ENCODE assay signal across 21 cellular contexts in the genomic region with DNA sequence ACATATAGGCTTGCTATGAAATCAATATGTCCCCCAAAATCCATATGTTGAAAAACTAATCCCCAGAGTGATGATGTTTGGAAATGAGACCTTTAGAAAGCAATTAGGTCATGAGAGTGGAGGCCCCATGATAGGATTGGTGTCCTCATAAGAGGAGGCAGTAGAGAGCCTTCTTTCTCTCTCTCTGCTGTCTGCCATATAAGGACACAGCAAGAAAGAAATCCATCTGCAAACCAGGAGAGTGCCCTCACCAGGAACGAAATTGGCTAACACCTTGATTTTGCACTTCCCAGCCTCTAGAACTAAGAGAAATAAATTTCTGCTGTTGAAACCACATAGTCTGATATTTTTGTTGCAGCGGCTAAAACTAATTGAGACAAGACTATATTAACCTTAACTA.
DNase-seq lines count a peak whose midpoint lies in the region; ATAC-seq, FAIRE-seq and TF ChIP-seq lines count a peak whose summit lies in the region.
"Had no signal": no experiment of that assay in that cellular context is flagged by ENCODE, and none has a peak within 500 bp of the region (broad histone marks: within the 10 kb centered on the region; RNA-seq: fewer than 3 reads in every experiment).

No MANE protein-coding gene starts in this region.

- H3K9me3 ChIP-seq in BE2C (no peaks in the 10 kb centered on the region), H9 (ENCODE audit: control insufficient read depth, low read depth, low read length) (no peaks in the 10 kb centered on the region), H1 (ENCODE audit: insufficient read depth in 2 of 2, low read depth in 1 of 2, low read length in 1 of 2) (no peaks in the 10 kb centered on the region), neural progenitor cell (ENCODE audit: low read depth) (no peaks in the 10 kb centered on the region)
- H3K9me3 ChIP-seq: Caco-2, HAP-1 had no signal

- CTCF ChIA-PET in H1 (lab: Charles Lee; ENCODE audit: partially characterized antibody), result interaction anchor here (1.5 kb wide), 1 partner anchor 14 kb away, joined by 5 read pairs; no protein-coding TSS in a partner anchor

- DNase-seq in BE2C (no peak), H9 (no peak), NCI-H510A (lab: John Stamatoyannopoulos, UW) (peak; percentile 3), H1 (ENCODE audit: low read depth in 1 of 2, low spot score in 2 of 2) (no peak), GOT3 (lab: John Stamatoyannopoulos, UW) (no peak), neural progenitor cell (ENCODE audit: low spot score) (no peak)
- DNase-seq: CD4-positive, CD25-positive, alpha-beta regulatory T cell; KG1; NCI-H1436; NCI-H1930; NCI-H446; RPMI8226; SIG-M5; T-helper 1 cell; T1000 had no signal

- ATAC-seq in HG03520 (IDR thresholded peaks at IDR 0.05; ENCODE audit: unreplicated experiment), result no peak

- no peak overlapping the region for H4K5ac ChIP-seq in H9 (ENCODE audit: insufficient read length, low read depth, low read length)
- H4K5ac ChIP-seq in H1 (ENCODE audit: insufficient read length, low read depth, low read length), result no peak overlapping the region

- TF ChIP-seq CTCF in BE2C (IDR thresholded peaks at IDR 0.05; ENCODE audit: low read depth, low read length) (0 out of 2 replicates have a peak, but pooled peaks have one; percentile 6), H9 (conservative IDR thresholded peaks at IDR 0.05) (peak; percentile 21; the same call in 1 of the 3 replicates), H1 (IDR thresholded peaks at IDR 0.05; ENCODE audit: control extremely low read depth in 1 of 3, insufficient read depth in 1 of 3, low read depth in 1 of 3, low read length in 3 of 3) (peak in 2 of 3 experiments; percentile 7 to 39; a peak in 2 of 4 replicates), neural progenitor cell (IDR thresholded peaks at IDR 0.05) (no peak)

- H3K36me3 Mint-ChIP-seq in H9 (ENCODE audit: insufficient read depth in 1 of 3, low read depth in 3 of 3) (peaks cover 16 to 34% (median 24%) of the 10 kb centered on the region in 3 experiments; a peak in 5 of 7 replicates), neural progenitor cell (peaks cover 23% of the 10 kb centered on the region)

- no peak overlapping the region for H3K4me3 ChIP-seq in BE2C (ENCODE audit: low read depth, low read length)
- no peak overlapping the region for H3K4me3 ChIP-seq in H1 (ENCODE audit: extremely low read depth in 1 of 4, insufficient read depth in 2 of 4, low read depth in 3 of 4, low read length in 4 of 4)
- H3K4me3 ChIP-seq in neural progenitor cell, result no peak overlapping the region
- H3K4me3 ChIP-seq: HAP-1 had no signal

- H4K91ac ChIP-seq in H9 (ENCODE audit: insufficient read length, low read depth, low read length), result no peak overlapping the region
- no peak overlapping the region for H4K91ac ChIP-seq in H1 (replicated peaks; ENCODE audit: insufficient read length, low read length)

- FAIRE-seq in H1 (lab: Jason Lieb, UNC), result no peak
- FAIRE-seq: GM12891, GM19239 had no signal

- no peak overlapping the region for H3T11ph ChIP-seq in H9 (ENCODE audit: low read length)

- H3K14ac ChIP-seq in H9 (ENCODE audit: insufficient read depth, low read length), result no peak overlapping the region
- no peak overlapping the region for H3K14ac ChIP-seq in H1 (ENCODE audit: insufficient read length)

- H3K9me3 Mint-ChIP-seq in H9 (no peaks in the 10 kb centered on the region), neural progenitor cell (no peaks in the 10 kb centered on the region)

- no peak for TF ChIP-seq EP300 in H1 (IDR thresholded peaks at IDR 0.05; ENCODE audit: borderline replicate concordance in 1 of 2, low read depth in 2 of 2, low read length in 2 of 2)

- no peaks in the 10 kb centered on the region for H3K79me2 ChIP-seq in H9 (ENCODE audit: insufficient read depth, low read length)
- no peaks in the 10 kb centered on the region for H3K79me2 ChIP-seq in H1 (ENCODE audit: control insufficient read depth in 1 of 2, insufficient read depth in 2 of 2, low read length in 2 of 2)
- no peaks in the 10 kb centered on the region for H3K79me2 ChIP-seq in neural progenitor cell (ENCODE audit: low read depth)

- H3K23ac ChIP-seq in H9 (ENCODE audit: insufficient read length, low read depth, low read length), result no peak overlapping the region
- no peak overlapping the region for H3K23ac ChIP-seq in H1 (ENCODE audit: insufficient read length)

- H3K4me1 Mint-ChIP-seq in H9, result no peaks in the 10 kb centered on the region
- no peaks in the 10 kb centered on the region for H3K4me1 Mint-ChIP-seq in neural progenitor cell
- H3K4me1 Mint-ChIP-seq: B cell had no signal

- H2BK5ac ChIP-seq in H9 (ENCODE audit: insufficient read length, low read length) (no peak overlapping the region), H1 (ENCODE audit: low read depth, low read length) (no peak overlapping the region)

- H2BK15ac ChIP-seq in H9 (ENCODE audit: low read depth, low read length) (no peak overlapping the region), H1 (ENCODE audit: low read length) (no peak overlapping the region)

- H4K8ac ChIP-seq in H9 (replicated peaks; ENCODE audit: insufficient read length, low read depth, low read length) (no peak overlapping the region), H1 (ENCODE audit: extremely low read depth, insufficient read depth, low read length) (no peak overlapping the region)

- H3K27me3 Mint-ChIP-seq in H9 (ENCODE audit: low read depth) (no peaks in the 10 kb centered on the region), neural progenitor cell (ENCODE audit: insufficient read depth, low read depth) (no peaks in the 10 kb centered on the region)
- H3K27me3 Mint-ChIP-seq: B cell; CD4-positive, CD25-positive, alpha-beta regulatory T cell had no signal

- no peak overlapping the region for H3K4me2 ChIP-seq in H9 (ENCODE audit: insufficient read depth, insufficient read length, low read length)
- H3K4me2 ChIP-seq in H1 (ENCODE audit: insufficient read depth in 1 of 2, low read depth in 2 of 2, low read length in 2 of 2), result no peak overlapping the region
- H3K4me2 ChIP-seq in neural progenitor cell, result no peak overlapping the region

- TF ChIP-seq POLR2A in H1 (IDR thresholded peaks at IDR 0.05; ENCODE audit: control extremely low read depth in 1 of 2, low read depth in 2 of 2, low read length in 2 of 2), result no peak

- H3F3A ChIP-seq in neural progenitor cell (ENCODE audit: low read depth), result no peaks in the 10 kb centered on the region

- H2AFZ ChIP-seq in H9 (ENCODE audit: low read length) (no peak overlapping the region), H1 (ENCODE audit: low read length) (no peak overlapping the region), neural progenitor cell (replicated peaks) (no peak overlapping the region)

- H4K20me1 ChIP-seq in H9 (ENCODE audit: control insufficient read depth, insufficient read depth, insufficient read length) (no peaks in the 10 kb centered on the region), H1 (replicated peaks in 1 of 2; ENCODE audit: control insufficient read depth in 1 of 2, insufficient read depth in 2 of 2, low read length in 2 of 2) (no peaks in the 10 kb centered on the region), neural progenitor cell (ENCODE audit: low read depth) (no peaks in the 10 kb centered on the region)

- no peak overlapping the region for H3K56ac ChIP-seq in H9 (ENCODE audit: insufficient read length, low read depth, low read length)
- H3K56ac ChIP-seq in H1 (replicated peaks; ENCODE audit: insufficient read length, low read depth, low read length), result no peak overlapping the region

- no peak overlapping the region for H2AK5ac ChIP-seq in H9 (ENCODE audit: insufficient read length, low read length)
- H2AK5ac ChIP-seq in H1 (ENCODE audit: low read depth, low read length), result no peak overlapping the region

- no peak overlapping the region for H3K4ac ChIP-seq in H9 (ENCODE audit: low read depth, low read length)
- H3K4ac ChIP-seq in H1 (replicated peaks; ENCODE audit: insufficient read length, low read depth, low read length), result no peak overlapping the region

- H2BK12ac ChIP-seq in H9 (ENCODE audit: insufficient read length, low read depth, low read length) (no peak overlapping the region), H1 (ENCODE audit: low read depth, low read length) (no peak overlapping the region)

- POLR2A ChIA-PET in H1 (lab: Charles Lee; ENCODE audit: partially characterized antibody), result no interaction called here

- H3K4me3 Mint-ChIP-seq in H9 (no peak overlapping the region), neural progenitor cell (no peak overlapping the region)
- H3K4me3 Mint-ChIP-seq: B cell; CD4-positive, CD25-positive, alpha-beta regulatory T cell had no signal

- H2BK20ac ChIP-seq in H9 (ENCODE audit: low read depth, low read length, poor library complexity, severe bottlenecking) (no peak overlapping the region), H1 (ENCODE audit: low read length) (no peak overlapping the region)

- peak overlapping the region in 1 of 3 experiments; percentile 72; a peak in 1 of 7 replicates for H3K27ac Mint-ChIP-seq in H9
- H3K27ac Mint-ChIP-seq in neural progenitor cell, result no peak overlapping the region
- H3K27ac Mint-ChIP-seq: B cell; CD4-positive, CD25-positive, alpha-beta regulatory T cell had no signal

- H3K18ac ChIP-seq in H9 (ENCODE audit: insufficient read length, low read depth, low read length) (no peak overlapping the region), H1 (ENCODE audit: extremely low read depth, low read length) (no peak overlapping the region)

- H3K9ac ChIP-seq in H9 (ENCODE audit: extremely low read depth, insufficient read length, low read length), result no peak overlapping the region
- H3K9ac ChIP-seq in H1 (replicated peaks in 1 of 4; ENCODE audit: extremely low read depth in 1 of 4, low read depth in 3 of 4, low read length in 3 of 4), result no peak overlapping the region
- no peak overlapping the region for H3K9ac ChIP-seq in neural progenitor cell

- H3K27ac ChIP-seq in H9 (ENCODE audit: insufficient read length, low read depth, low read length) (no peak overlapping the region), H1 (ENCODE audit: low read depth, low read length) (no peak overlapping the region), neural progenitor cell (no peak overlapping the region)

- H2BK120ac ChIP-seq in H9 (ENCODE audit: low read depth, low read length, poor library complexity, severe bottlenecking), result no peak overlapping the region
- no peak overlapping the region for H2BK120ac ChIP-seq in H1 (replicated peaks; ENCODE audit: low read depth, low read length)

- no CpG with 5 or more reads among the region's 2 CpGs for WGBS in H9 (ENCODE audit: extremely low coverage, insufficient read length, low lambda C conversion rate)
- whole genome bisulfite sequencing in H1 (ENCODE audit: extremely low coverage in 1 of 2, insufficient coverage in 1 of 2, insufficient read length in 1 of 2, insufficient replicate concordance in 2 of 2, low coverage in 1 of 2, low lambda C conversion rate in 2 of 2, missing lambda C conversion rate in 1 of 2), 2 experiments, result 92% methylated on average over 2 of the region's 2 CpGs; no CpG with 5 or more reads in 1 of the 2 experiments

- H3K4me1 ChIP-seq in BE2C (no peaks in the 10 kb centered on the region), H9 (ENCODE audit: insufficient read depth, low read length) (no peaks in the 10 kb centered on the region), H1 (replicated peaks in 1 of 4; ENCODE audit: control insufficient read depth in 3 of 4, insufficient read depth in 4 of 4, low read length in 3 of 4) (no peaks in the 10 kb centered on the region), neural progenitor cell (no peaks in the 10 kb centered on the region)
- H3K4me1 ChIP-seq: Caco-2, HAP-1 had no signal

- no peaks in the 10 kb centered on the region for H3K23me2 ChIP-seq in H9 (ENCODE audit: insufficient read length, low read depth, low read length, poor library complexity, severe bottlenecking)
- H3K23me2 ChIP-seq in H1 (ENCODE audit: low read depth, low read length), result no peaks in the 10 kb centered on the region

- TF ChIP-seq RAD21 in H1 (IDR thresholded peaks at IDR 0.05 in 1 of 2, conservative IDR thresholded peaks at IDR 0.05 in 1 of 2; ENCODE audit: low read depth in 2 of 2, low read length in 2 of 2), result peak; percentile 12 to 13; a peak in 1 of 4 replicates

- no peaks in the 10 kb centered on the region for H3K79me1 ChIP-seq in H9 (ENCODE audit: insufficient read depth, low read depth, low read length, poor library complexity, severe bottlenecking)
- no peaks in the 10 kb centered on the region for H3K79me1 ChIP-seq in H1 (ENCODE audit: low read depth, low read length)

- H3K27me3 ChIP-seq in BE2C (no peaks in the 10 kb centered on the region), H9 (ENCODE audit: insufficient read depth, low read length) (no peaks in the 10 kb centered on the region), H1 (replicated peaks in 1 of 4; ENCODE audit: control insufficient read depth in 3 of 4, extremely low read depth in 1 of 4, insufficient read depth in 3 of 4, low read length in 3 of 4) (no peaks in the 10 kb centered on the region), neural progenitor cell (no peaks in the 10 kb centered on the region)

- H3K36me3 ChIP-seq in BE2C (peaks cover 8% of the 10 kb centered on the region; the same call in 1 of the 2 replicates), H1 (ENCODE audit: control insufficient read depth in 2 of 4, insufficient read depth in 4 of 4, low read length in 3 of 4) (peaks cover 0 to 14% (median 2%) of the 10 kb centered on the region in 4 experiments; a peak in 5 of 8 replicates), neural progenitor cell (no peaks in the 10 kb centered on the region)
